In the genomic region with DNA sequence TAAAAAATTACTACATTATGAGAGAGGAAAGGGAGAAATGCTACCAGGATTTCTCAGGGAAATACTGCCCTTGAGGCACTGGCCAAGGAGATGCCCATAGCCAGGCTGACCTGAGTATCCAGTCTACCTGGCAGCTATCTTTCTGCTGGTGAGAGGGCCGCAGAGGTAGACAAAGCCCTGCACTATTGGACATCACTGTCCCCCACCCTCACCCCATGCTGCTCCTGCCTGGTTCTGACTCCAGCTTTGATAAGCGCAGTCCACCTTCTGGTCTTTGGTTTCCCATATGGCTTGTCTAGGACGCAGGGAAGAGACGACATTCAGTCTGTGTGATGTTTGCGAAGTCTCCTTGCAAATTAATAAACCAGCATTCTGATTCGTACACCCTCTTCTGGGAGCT, we compare ENCODE assay signal across 9 cellular contexts. TPM values are rescaled to one million over a fixed set of nuclear protein-coding genes. Genes with fewer than 3 reads are reported as not detected.
DNase-seq lines count a peak whose midpoint lies in the region; ATAC-seq and TF ChIP-seq lines count a peak whose summit lies in the region.
"Had no signal": no experiment of that assay in that cellular context is flagged by ENCODE, and none has a peak within 500 bp of the region (broad histone marks: within the 10 kb centered on the region; RNA-seq: fewer than 3 reads in every experiment).

No MANE protein-coding gene starts in this region.

- peaks cover 81% of the 10 kb centered on the region for H4K20me1 ChIP-seq in smooth muscle cell (ENCODE audit: low read depth)

- WGBS in smooth muscle cell (ENCODE audit: low lambda C conversion rate) = 95% methylated on average over 6 of the region's 6 CpGs

- no peak overlapping the region for H3K9ac ChIP-seq in smooth muscle cell (ENCODE audit: low read depth)

- H3K27me3 Mint-ChIP-seq in HFFc6 (ENCODE audit: insufficient read depth) (peaks cover 6% of the 10 kb centered on the region), glutamatergic neuron (ENCODE audit: unreplicated experiment) (peaks cover 7% of the 10 kb centered on the region)

- no peak for DNase-seq in HFFc6
- DNase-seq in WERI-Rb-1 = no peak
- DNase-seq in glutamatergic neuron = no peak
- no peak for DNase-seq in smooth muscle cell (lab: John Stamatoyannopoulos, UW; ENCODE audit: unreplicated experiment)
- no peak for DNase-seq in sciatic nerve (ENCODE audit: low spot score)
- no peak for DNase-seq in retina
- no peak for DNase-seq in ecto neural progenitor cell (ENCODE audit: low spot score)
- DNase-seq: activated gamma-delta T cell treated with Interleukin-2 at 50 U/mL for 16 hours had no signal

- intact Hi-C loops in sciatic nerve (cut with DNase I) = no loop called here

- ATAC-seq in sciatic nerve = no peak

- H3K36me3 Mint-ChIP-seq in HFFc6 (ENCODE audit: low read depth) (peaks cover 34% of the 10 kb centered on the region), glutamatergic neuron (ENCODE audit: unreplicated experiment) (no peaks in the 10 kb centered on the region)
- H3K36me3 Mint-ChIP-seq: mesothelial cell of epicardium had no signal

- H3K4me3 ChIP-seq in WERI-Rb-1 (ENCODE audit: low read depth, low read length) (no peak overlapping the region), smooth muscle cell (no peak overlapping the region)

- peaks cover 74% of the 10 kb centered on the region for H3K4me1 Mint-ChIP-seq in HFFc6 (ENCODE audit: low read depth)
- peaks cover 54% of the 10 kb centered on the region for H3K4me1 Mint-ChIP-seq in glutamatergic neuron (ENCODE audit: low read depth, unreplicated experiment)

- H3K4me2 ChIP-seq in smooth muscle cell = peak overlapping the region; percentile 97

- peak overlapping the region; percentile 98 for H3K27ac Mint-ChIP-seq in HFFc6
- H3K27ac Mint-ChIP-seq in glutamatergic neuron (ENCODE audit: unreplicated experiment) = peak overlapping the region; percentile 93

- H3K27ac ChIP-seq in WERI-Rb-1 (peak overlapping the region; percentile 9; the same call in 1 of the 2 replicates), smooth muscle cell (ENCODE audit: low read depth) (peak overlapping the region; percentile 9)

- H3K9me3 Mint-ChIP-seq in HFFc6 = no peaks in the 10 kb centered on the region
- H3K9me3 Mint-ChIP-seq in glutamatergic neuron (ENCODE audit: unreplicated experiment) = peaks cover 10% of the 10 kb centered on the region
- H3K9me3 Mint-ChIP-seq: mesothelial cell of epicardium had no signal

- H3K4me1 ChIP-seq in smooth muscle cell (ENCODE audit: low read depth) = peaks cover 67% of the 10 kb centered on the region

- H3K27me3 ChIP-seq in WERI-Rb-1 (ENCODE audit: insufficient read depth, low read depth, severe bottlenecking) (no peaks in the 10 kb centered on the region), smooth muscle cell (ENCODE audit: low read depth) (no peaks in the 10 kb centered on the region)

- no peak overlapping the region for H2AFZ ChIP-seq in smooth muscle cell (ENCODE audit: low read depth)

- peak overlapping the region; percentile 91; the same call in 1 of the 2 replicates for H3K4me3 Mint-ChIP-seq in HFFc6
- H3K4me3 Mint-ChIP-seq in glutamatergic neuron (ENCODE audit: unreplicated experiment) = peak overlapping the region; percentile 89
- H3K4me3 Mint-ChIP-seq: mesothelial cell of epicardium had no signal

- peaks cover 65% of the 10 kb centered on the region for H3K79me2 ChIP-seq in smooth muscle cell (ENCODE audit: low read depth)

- no peaks in the 10 kb centered on the region for H3K9me3 ChIP-seq in WERI-Rb-1 (ENCODE audit: severe bottlenecking)
- no peaks in the 10 kb centered on the region for H3K9me3 ChIP-seq in smooth muscle cell (replicated peaks; ENCODE audit: low read depth)

- H3F3A ChIP-seq in smooth muscle cell (ENCODE audit: low read depth) = peaks cover 36% of the 10 kb centered on the region

- no peak for TF ChIP-seq CTCF in HFFc6 (IDR thresholded peaks at IDR 0.05)
- TF ChIP-seq CTCF in WERI-Rb-1 (IDR thresholded peaks at IDR 0.05; ENCODE audit: low read depth, low read length) = no peak
- no peak for TF ChIP-seq CTCF in glutamatergic neuron (IDR thresholded peaks at IDR 0.05; ENCODE audit: partially characterized antibody, unreplicated experiment)
- TF ChIP-seq CTCF in smooth muscle cell (IDR thresholded peaks at IDR 0.05; ENCODE audit: borderline replicate concordance, insufficient read depth, poor library complexity, severe bottlenecking) = no peak

- no peaks in the 10 kb centered on the region for H3K36me3 ChIP-seq in WERI-Rb-1
- no peaks in the 10 kb centered on the region for H3K36me3 ChIP-seq in smooth muscle cell (ENCODE audit: low read depth)

RNA-seq across cellular contexts. Expression of gene ITPRIP, which starts 3.7 kb away (rescaled TPM):
- total RNA-seq in HFFc6 (2021; fragmentation: NEBNext Ultra II Directional; extraction: Animal tissue kit (Norgen Biotek cat#: 25700)) = 10 to 100 TPM; 23.9 to 34.7 (median 29.7) TPM
- total RNA-seq in glutamatergic neuron (ENCODE audit: unreplicated experiment) (19.8 TPM), smooth muscle cell (26.5 and 33.6 TPM in 2 replicates), sciatic nerve (24.7 TPM)
- 44.5 and 59.3 TPM in 2 replicates for polyA plus RNA-seq in smooth muscle cell

RNA-seq across cellular contexts. Expression of gene CFAP58, which starts 19.1 kb away (rescaled TPM):
- total RNA-seq in HFFc6 (2021; fragmentation: NEBNext Ultra II Directional; extraction: Animal tissue kit (Norgen Biotek cat#: 25700)) = 1 to 10 TPM in 1 of 6 experiments, under 1 TPM in 5; 0.35 to 1.1 (median 0.41) TPM
- 2.2 TPM for total RNA-seq in glutamatergic neuron (ENCODE audit: unreplicated experiment)
- 0.04 and 0.54 TPM in 2 replicates for total RNA-seq in smooth muscle cell
- polyA plus RNA-seq in smooth muscle cell = 0.39 and 0.73 TPM in 2 replicates
- total RNA-seq in sciatic nerve = 0.67 TPM
